In genomic region chr5:78640622-78641021, GRCh38 we compare ENCODE assay signal across 12 cellular contexts. TPM values are rescaled to one million over a fixed set of nuclear protein-coding genes. Genes with fewer than 3 reads are reported as not detected.
A peak's percentile ranks its signal among the peaks of the same experiment; 100 is the strongest.
DNase-seq lines count a peak whose midpoint lies in the region; ATAC-seq, FAIRE-seq and TF ChIP-seq lines count a peak whose summit lies in the region.
"Had no signal": no experiment of that assay in that cellular context is flagged by ENCODE, and none has a peak within 500 bp of the region (broad histone marks: within the 10 kb centered on the region; RNA-seq: fewer than 3 reads in every experiment).

No MANE protein-coding gene starts in this region.

- POLR2A ChIA-PET in endothelial cell of umbilical vein (lab: Charles Lee): no interaction called here

- H3K9me3 ChIP-seq in endothelial cell of umbilical vein (replicated peaks; ENCODE audit: control insufficient read depth, insufficient read depth, low read length): no peaks in the 10 kb centered on the region

- H3K36me3 ChIP-seq in endothelial cell of umbilical vein (ENCODE audit: control insufficient read depth in 2 of 2, extremely low read depth in 1 of 2, insufficient read depth in 2 of 2, low read length in 2 of 2): peaks cover 0 to 5% of the 10 kb centered on the region in 2 experiments

- H3K27me3 Mint-ChIP-seq in activated naive CD8-positive, alpha-beta T cell treated with anti-CD3 and anti-CD28 coated beads for 36 hours: peaks cover 31% of the 10 kb centered on the region

- CTCF ChIA-PET in endothelial cell of umbilical vein (lab: Charles Lee): interaction anchor here (0.6 to 1.7 kb wide), 7 partner anchors 13 to 267 kb away, joined by 3 to 6 read pairs (median 3); no protein-coding TSS in a partner anchor

- no TSS peak for BruUV-seq in endothelial cell of umbilical vein (replicated peaks; lab: Mats Ljungman, UMichigan)

- no peaks in the 10 kb centered on the region for H3K36me3 Mint-ChIP-seq in activated naive CD8-positive, alpha-beta T cell treated with anti-CD3 and anti-CD28 coated beads for 36 hours

- H3K4me2 ChIP-seq in endothelial cell of umbilical vein (ENCODE audit: insufficient read depth, low read length): peak overlapping the region; percentile 82

- no peaks in the 10 kb centered on the region for H3K27me3 ChIP-seq in endothelial cell of umbilical vein (ENCODE audit: control insufficient read depth in 2 of 2, insufficient read depth in 2 of 2, low read length in 2 of 2)

- H3K4me3 ChIP-seq in AG10803 (ENCODE audit: low read length) (no peak overlapping the region), endothelial cell of umbilical vein (replicated peaks in 1 of 3; ENCODE audit: insufficient read depth in 1 of 3, low read depth in 1 of 3, low read length in 3 of 3) (no peak overlapping the region)

- ATAC-seq in GM19452 (IDR thresholded peaks at IDR 0.05; ENCODE audit: unreplicated experiment): peak; percentile 91
- ATAC-seq in HG03457 (IDR thresholded peaks at IDR 0.05; ENCODE audit: unreplicated experiment): peak; percentile 83
- no peak for ATAC-seq in GM21367 (IDR thresholded peaks at IDR 0.05; ENCODE audit: unreplicated experiment)
- ATAC-seq in GM21515 (IDR thresholded peaks at IDR 0.05; ENCODE audit: unreplicated experiment): no peak
- ATAC-seq: HCT116 had no signal

- TF ChIP-seq CTCF in AG10803 (conservative IDR thresholded peaks at IDR 0.05; ENCODE audit: low read length) (no peak), endothelial cell of umbilical vein (IDR thresholded peaks at IDR 0.05; ENCODE audit: extremely low read depth in 1 of 2, insufficient read depth in 1 of 2, low read depth in 1 of 2, low read length in 2 of 2) (no peak)

- H3K79me2 ChIP-seq in endothelial cell of umbilical vein (ENCODE audit: control insufficient read depth, insufficient read depth, low read length): peaks cover 60% of the 10 kb centered on the region

- dilution Hi-C loops in endothelial cell of umbilical vein (cut with MboI; ENCODE audit: extremely low pct_ligation_motif_present, low sequenced_read_pairs): no loop called here

- peak overlapping the region; percentile 56 for H3K9ac ChIP-seq in endothelial cell of umbilical vein (replicated peaks; ENCODE audit: extremely low read depth, insufficient read depth, low read length)

- no peak for FAIRE-seq in endothelial cell of umbilical vein (lab: Jason Lieb, UNC)

- no peaks in the 10 kb centered on the region for H3K9me3 Mint-ChIP-seq in activated naive CD8-positive, alpha-beta T cell treated with anti-CD3 and anti-CD28 coated beads for 36 hours

- H3K9me1 ChIP-seq in endothelial cell of umbilical vein (replicated peaks; ENCODE audit: control insufficient read depth, extremely low read depth, insufficient read depth, low read length): no peaks in the 10 kb centered on the region

- H4K20me1 ChIP-seq in endothelial cell of umbilical vein (replicated peaks; ENCODE audit: control insufficient read depth, extremely low read depth, insufficient read depth, low read length): no peaks in the 10 kb centered on the region

- H3K4me3 Mint-ChIP-seq in activated naive CD8-positive, alpha-beta T cell treated with anti-CD3 and anti-CD28 coated beads for 36 hours: no peak overlapping the region

- no peaks in the 10 kb centered on the region for H3K4me1 Mint-ChIP-seq in activated naive CD8-positive, alpha-beta T cell treated with anti-CD3 and anti-CD28 coated beads for 36 hours

- peak overlapping the region; percentile 90 for H3K27ac ChIP-seq in endothelial cell of umbilical vein (ENCODE audit: insufficient read depth, low read depth, low read length)

- no peak for TF ChIP-seq POLR2A in endothelial cell of umbilical vein (IDR thresholded peaks at IDR 0.05; ENCODE audit: low read depth, low read length)

- no peak overlapping the region for H3K27ac Mint-ChIP-seq in activated naive CD8-positive, alpha-beta T cell treated with anti-CD3 and anti-CD28 coated beads for 36 hours

- no peak overlapping the region for H2AFZ ChIP-seq in endothelial cell of umbilical vein (ENCODE audit: low read depth, low read length)

- intact Hi-C loops in endothelial cell of umbilical vein (cut with micrococcal nuclease): no loop called here

- H3K4me1 ChIP-seq in endothelial cell of umbilical vein (ENCODE audit: control insufficient read depth, extremely low read depth, insufficient read depth, low read length): peaks cover 40% of the 10 kb centered on the region

- DNase-seq in AG10803 (ENCODE audit: low read depth) (peak; percentile 20), endothelial cell of umbilical vein (ENCODE audit: low read depth, low spot score) (peak; percentile 45), COLO829 (ENCODE audit: low spot score) (no peak)
- DNase-seq in activated naive CD8-positive, alpha-beta T cell treated with anti-CD3 and anti-CD28 coated beads for 36 hours: no peak
- DNase-seq: anterior cingulate cortex, NCI-H1436 had no signal

TF ChIP-seq in endothelial cell of umbilical vein, 7 proteins besides CTCF, POLR2A, EP300 and RAD21:
- no peak for TF ChIP-seq JUN (IDR thresholded peaks at IDR 0.05; ENCODE audit: borderline replicate concordance, insufficient read depth, insufficient read length, low read depth)

RNA-seq across cellular contexts. Expression of gene LHFPL2, which starts 8.0 kb away (rescaled TPM):
- 26.8 and 36.3 TPM in 2 replicates for total RNA-seq in endothelial cell of umbilical vein
- 9.3 and 9.6 TPM in 2 replicates for polyA plus RNA-seq in endothelial cell of umbilical vein
- 8.1 and 9.5 TPM in 2 replicates for polyA plus RNA-seq in endothelial cell of umbilical vein (2011; cell fraction: cytosol; rRNA removed)
- 19.9 and 20.5 TPM in 2 replicates for polyA plus RNA-seq in endothelial cell of umbilical vein (2011; cell fraction: nucleus; rRNA removed)
- 34.9 and 35.2 TPM in 2 replicates for polyA plus RNA-seq in endothelial cell of umbilical vein (2012)
- 29.7 and 34.7 TPM in 2 replicates for polyA minus RNA-seq in endothelial cell of umbilical vein
- 2.4 TPM for polyA minus RNA-seq in endothelial cell of umbilical vein (2011; cell fraction: cytosol; rRNA and poly(A)+ RNA removed)
- 46.8 and 57.6 TPM in 2 replicates for polyA minus RNA-seq in endothelial cell of umbilical vein (2011; cell fraction: nucleus; rRNA and poly(A)+ RNA removed)
- total RNA-seq in activated naive CD8-positive, alpha-beta T cell treated with anti-CD3 and anti-CD28 coated beads for 36 hours: under 1 TPM; 0.12 to 0.40 TPM
- total RNA-seq: T-helper 2 cell treated with Interferon-gamma antibody and Interleukin-4, amounts not matched to agents 100 ng/mL and 5 ng/mL, for 36 hours had no signal

Comparison
In these comparisons a context has a peak if more than half of its experiments do, and no peak if none do; other contexts are left out.
1. DNase-seq: peak in AG10803 (single experiment) and endothelial cell of umbilical vein (single experiment); none in activated naive CD8-positive, alpha-beta T cell treated with anti-CD3 and anti-CD28 coated beads for 36 hours (single experiment) and COLO829 (single experiment).
2. ATAC-seq: peak in GM19452 (single experiment) and HG03457 (single experiment); none in GM21367 (single experiment) and GM21515 (single experiment).
3. RNA of gene LHFPL2, which starts 8.0 kb away (total RNA-seq): 26.8 to 36.3 TPM in endothelial cell of umbilical vein; 0.12 to 0.40 TPM in activated naive CD8-positive, alpha-beta T cell treated with anti-CD3 and anti-CD28 coated beads for 36 hours; every median in the first group is over 10 times any median in the second.